ENCODE assay signal across 9 cellular contexts in genomic region chr3:30667250-30667585, GRCh38.
DNase-seq lines count a peak whose midpoint lies in the region; ATAC-seq and TF ChIP-seq lines count a peak whose summit lies in the region.
"Had no signal": no experiment of that assay in that cellular context is flagged by ENCODE, and none has a peak within 500 bp of the region (broad histone marks: within the 10 kb centered on the region; RNA-seq: fewer than 3 reads in every experiment).

No MANE protein-coding gene starts in this region.

- H3K27ac Mint-ChIP-seq in activated CD8-positive, alpha-beta memory T cell treated with anti-CD3 and anti-CD28 coated beads, Interleukin-2, amount 10 ng/mL, durations not matched to agents 7 days and 5 days, result peak overlapping the region; percentile 87
- peak overlapping the region; percentile 5 for H3K27ac Mint-ChIP-seq in stimulated activated naive B cell treated with anti-CD40 and anti-IgM and Interleukin-4, amounts not matched to agents 10 μg/mL and 1 μg/mL and 100 μg/mL, for 72 hours

- H3K4me1 Mint-ChIP-seq in activated CD8-positive, alpha-beta memory T cell treated with anti-CD3 and anti-CD28 coated beads, Interleukin-2, amount 10 ng/mL, durations not matched to agents 7 days and 5 days, result peaks cover 69% of the 10 kb centered on the region
- H3K4me1 Mint-ChIP-seq in stimulated activated naive B cell treated with anti-CD40 and anti-IgM and Interleukin-4, amounts not matched to agents 10 μg/mL and 1 μg/mL and 100 μg/mL, for 72 hours, result peaks cover 43 to 92% of the 10 kb centered on the region in 2 donors

- peak; percentile 59 for DNase-seq in activated CD8-positive, alpha-beta memory T cell treated with anti-CD3 and anti-CD28 coated beads, Interleukin-2, amount 10 ng/mL, durations not matched to agents 7 days and 5 days
- DNase-seq in activated CD8-positive, alpha-beta memory T cell treated with anti-CD3 and anti-CD28 coated beads for 24 hours, result no peak
- peak; percentile 88 for DNase-seq in SW480 (ENCODE audit: low spot score)
- DNase-seq in erythroblast (lab: John Stamatoyannopoulos, UW), result peak; percentile 34 to 50
- DNase-seq in stimulated activated naive B cell treated with anti-CD40 and anti-IgM and Interleukin-4, amounts not matched to agents 10 μg/mL and 1 μg/mL and 100 μg/mL, for 72 hours, result no peak
- DNase-seq in NK-92 (lab: John Stamatoyannopoulos, UW; ENCODE audit: unreplicated experiment), result no peak
- DNase-seq in cerebellum (ENCODE audit: low spot score), result no peak
- DNase-seq: body of pancreas had no signal

- no peak for TF ChIP-seq POLR2A in erythroblast (IDR thresholded peaks at IDR 0.05; ENCODE audit: low read length)

- CTCF ChIA-PET in activated CD8-positive, alpha-beta memory T cell treated with anti-CD3 and anti-CD28 coated beads, Interleukin-2, amount 10 ng/mL, durations not matched to agents 7 days and 5 days (lab: Charles Lee), result interaction anchor here (0.7 to 1.7 kb wide), 6 partner anchors 11 to 468 kb away, joined by 3 to 6 read pairs (median 4); no protein-coding TSS in a partner anchor

- no peaks in the 10 kb centered on the region for H3K9me3 Mint-ChIP-seq in activated CD8-positive, alpha-beta memory T cell treated with anti-CD3 and anti-CD28 coated beads, Interleukin-2, amount 10 ng/mL, durations not matched to agents 7 days and 5 days (ENCODE audit: low read depth)
- peaks cover 0 to 2% of the 10 kb centered on the region in 2 donors for H3K9me3 Mint-ChIP-seq in stimulated activated naive B cell treated with anti-CD40 and anti-IgM and Interleukin-4, amounts not matched to agents 10 μg/mL and 1 μg/mL and 100 μg/mL, for 72 hours

- no peak overlapping the region for H3K4me3 Mint-ChIP-seq in activated CD8-positive, alpha-beta memory T cell treated with anti-CD3 and anti-CD28 coated beads, Interleukin-2, amount 10 ng/mL, durations not matched to agents 7 days and 5 days
- peak overlapping the region in 1 of 2 donors; percentile 14 for H3K4me3 Mint-ChIP-seq in stimulated activated naive B cell treated with anti-CD40 and anti-IgM and Interleukin-4, amounts not matched to agents 10 μg/mL and 1 μg/mL and 100 μg/mL, for 72 hours

- peaks cover 60% of the 10 kb centered on the region for H3K36me3 Mint-ChIP-seq in activated CD8-positive, alpha-beta memory T cell treated with anti-CD3 and anti-CD28 coated beads, Interleukin-2, amount 10 ng/mL, durations not matched to agents 7 days and 5 days
- H3K36me3 Mint-ChIP-seq in stimulated activated naive B cell treated with anti-CD40 and anti-IgM and Interleukin-4, amounts not matched to agents 10 μg/mL and 1 μg/mL and 100 μg/mL, for 72 hours, result peaks cover 45 to 67% of the 10 kb centered on the region in 2 donors

- ATAC-seq in activated CD8-positive, alpha-beta memory T cell treated with anti-CD3 and anti-CD28 coated beads, Interleukin-2, amount 10 ng/mL, durations not matched to agents 7 days and 5 days, result peak; percentile 72
- ATAC-seq in stimulated activated naive B cell treated with anti-CD40 and anti-IgM and Interleukin-4, amounts not matched to agents 10 μg/mL and 1 μg/mL and 100 μg/mL, for 72 hours (replicated peaks), result peak; percentile 55 to 61
- no peak for ATAC-seq in HG03460 (IDR thresholded peaks at IDR 0.05; ENCODE audit: unreplicated experiment)
- ATAC-seq: body of pancreas had no signal

- no peaks in the 10 kb centered on the region for H3K27me3 Mint-ChIP-seq in activated CD8-positive, alpha-beta memory T cell treated with anti-CD3 and anti-CD28 coated beads, Interleukin-2, amount 10 ng/mL, durations not matched to agents 7 days and 5 days
- H3K27me3 Mint-ChIP-seq in stimulated activated naive B cell treated with anti-CD40 and anti-IgM and Interleukin-4, amounts not matched to agents 10 μg/mL and 1 μg/mL and 100 μg/mL, for 72 hours, result no peaks in the 10 kb centered on the region

Comparison
In these comparisons a context has a peak if more than half of its experiments do, and no peak if none do; other contexts are left out.
1. DNase-seq: peak in activated CD8-positive, alpha-beta memory T cell treated with anti-CD3 and anti-CD28 coated beads, Interleukin-2, amount 10 ng/mL, durations not matched to agents 7 days and 5 days (single experiment), SW480 (single experiment) and erythroblast (2 of 2); none in activated CD8-positive, alpha-beta memory T cell treated with anti-CD3 and anti-CD28 coated beads for 24 hours (single experiment), stimulated activated naive B cell treated with anti-CD40 and anti-IgM and Interleukin-4, amounts not matched to agents 10 μg/mL and 1 μg/mL and 100 μg/mL, for 72 hours (single experiment), NK-92 (single experiment) and cerebellum (single experiment).